ENCODE assay signal across 8 cellular contexts in the genomic region with DNA sequence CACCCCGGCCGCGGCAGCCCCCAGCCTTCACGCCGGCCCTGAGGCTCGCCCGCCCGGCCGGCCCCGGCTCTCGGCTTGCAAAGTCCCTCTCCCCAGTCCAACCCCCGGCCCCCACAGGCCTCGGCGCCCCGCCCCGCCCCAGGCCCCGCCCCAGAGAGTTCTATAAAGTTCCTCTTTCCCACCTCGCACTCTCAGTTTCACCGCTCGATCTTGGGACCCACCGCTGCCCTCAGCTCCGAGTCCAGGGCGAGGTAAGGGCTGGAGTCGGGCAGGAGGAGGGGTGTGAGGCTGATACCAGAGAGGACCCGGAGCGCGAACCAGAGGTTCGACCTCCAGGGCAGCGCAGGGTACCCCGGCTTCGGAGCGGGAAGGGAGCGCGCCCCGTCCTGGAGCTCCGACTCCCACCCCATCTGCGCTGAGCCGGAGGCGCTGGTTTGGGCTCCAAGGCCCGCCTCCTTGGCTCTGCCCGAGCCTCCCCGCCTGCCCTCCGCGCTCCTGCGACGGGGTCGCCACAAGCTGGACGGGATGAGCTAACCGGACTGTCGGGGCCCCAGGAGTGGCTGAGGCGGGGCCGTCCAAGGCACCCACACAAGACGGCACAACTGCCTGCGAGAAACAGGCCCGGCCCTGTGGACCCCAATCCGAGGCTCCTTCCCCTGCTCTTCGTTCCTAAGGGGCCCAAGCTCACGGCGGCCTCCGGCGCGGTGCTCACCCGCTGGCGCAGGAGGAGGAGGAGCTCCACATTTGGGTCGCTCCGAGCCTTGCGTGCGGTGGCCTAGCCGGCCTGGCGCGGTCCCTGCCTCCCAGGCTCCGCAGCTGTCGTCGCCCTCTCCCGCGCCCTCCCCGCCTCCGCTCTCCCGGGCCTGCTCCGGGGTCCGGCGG. TPM values are rescaled to one million over a fixed set of nuclear protein-coding genes. Genes with fewer than 3 reads are reported as not detected.
DNase-seq lines count a peak whose midpoint lies in the region; ATAC-seq and TF ChIP-seq lines count a peak whose summit lies in the region.

A gene (plus strand): TSS at position 194 of the 882 bp plus-strand sequence. CDS start 1,401 bp downstream, outside the sequence.

- H3K4me1 ChIP-seq in cardiac muscle cell (ENCODE audit: low read depth), result no peaks in the 10 kb centered on the region
- peaks cover 22% of the 10 kb centered on the region for H3K4me1 ChIP-seq in skeletal muscle satellite cell (ENCODE audit: control insufficient read depth, insufficient read depth, low read length)

- H3K27ac ChIP-seq in cardiac muscle cell, result no peak within 1 kb of the TSS

- peak within 1 kb of the TSS; percentile 75 for H3K4me2 ChIP-seq in skeletal muscle satellite cell (ENCODE audit: low read length)

- H3K27me3 ChIP-seq in cardiac muscle cell (peaks cover 99% of the 10 kb centered on the region), skeletal muscle satellite cell (ENCODE audit: control insufficient read depth, insufficient read depth, low read length) (peaks cover 89% of the 10 kb centered on the region)

- H3K9ac ChIP-seq in skeletal muscle satellite cell (ENCODE audit: low read depth, low read length), result no peak within 1 kb of the TSS

- H3K36me3 ChIP-seq in cardiac muscle cell (no peaks in the 10 kb centered on the region), skeletal muscle satellite cell (ENCODE audit: insufficient read depth, low read length) (no peaks in the 10 kb centered on the region)

- no peak for TF ChIP-seq CTCF in cardiac muscle cell (IDR thresholded peaks at IDR 0.05; ENCODE audit: low read depth, low read length)

- peak; percentile 75 for DNase-seq in activated T-cell treated with anti-CD3 and anti-CD28 coated beads for 24 hours (ENCODE audit: low read depth)
- no peak for DNase-seq in cardiac muscle cell (ENCODE audit: low read depth in 1 of 2, low spot score in 1 of 2)
- no peak for DNase-seq in NCI-H187 treated with DMSO at 0.1 percent for 48 hours (lab: John Stamatoyannopoulos, UW)
- no peak for DNase-seq in COLO668 (lab: John Stamatoyannopoulos, UW; ENCODE audit: unreplicated experiment)
- no peak for DNase-seq in NCI-H774 (lab: John Stamatoyannopoulos, UW)

- ATAC-seq in GM19324 (IDR thresholded peaks at IDR 0.05; ENCODE audit: low FRiP score, unreplicated experiment) (peak; percentile 54), HG03354 (IDR thresholded peaks at IDR 0.05; ENCODE audit: poor library complexity, severe bottlenecking, unreplicated experiment) (peak; percentile 58)

- H3K4me3 ChIP-seq in cardiac muscle cell (peak within 1 kb of the TSS; percentile 16), skeletal muscle satellite cell (ENCODE audit: low read length) (peak within 1 kb of the TSS; percentile 53)

- no peaks in the 10 kb centered on the region for H3K9me3 ChIP-seq in cardiac muscle cell (ENCODE audit: low read depth)
- H3K9me3 ChIP-seq in skeletal muscle satellite cell (replicated peaks; ENCODE audit: low read length), result no peaks in the 10 kb centered on the region

RNA-seq across cellular contexts. Expression of the gene that starts here (rescaled TPM):
- total RNA-seq in cardiac muscle cell, result not detected in 2 replicates
- polyA plus RNA-seq in cardiac muscle cell, result 0.25 TPM in 1 of 2 replicates, not detected in the other
- 0.22 and 4.8 TPM in 2 replicates for total RNA-seq in skeletal muscle satellite cell (2012; rRNA removed)
